25 cellular contexts compared by ENCODE assay signal in genomic region chr9:126818482-126818881, GRCh38.
"Had no signal": no experiment of that assay in that cellular context is flagged by ENCODE, and none has a peak within 500 bp of the region (broad histone marks: within the 10 kb centered on the region; RNA-seq: fewer than 3 reads in every experiment).

No MANE protein-coding gene starts in this region.

- H3K4me1 Mint-ChIP-seq: WTC11 had no signal

- H3K4me3 Mint-ChIP-seq: activated CD4-positive, alpha-beta memory T cell treated with anti-CD3 and anti-CD28 coated beads for 36 hours; activated naive CD8-positive, alpha-beta T cell treated with anti-CD3 and anti-CD28 coated beads, Interleukin-2, amount 10 ng/mL, durations not matched to agents 7 days and 5 days; activated T-cell treated with anti-CD3 and anti-CD28 coated beads, Interleukin-2, amount 50 U/mL, for 4 hours; T-helper 1 cell treated with Interleukin-12 subunit alpha and Interleukin-12 subunit beta and Interleukin-4 antibody, amounts not matched to agents 30 μg/mL and 1 μg/mL, for 36 hours; WTC11 had no signal

- H3K4me1 ChIP-seq: body of pancreas had no signal

- H3K27ac ChIP-seq: ascending aorta, body of pancreas, KMS-11, PC-9 had no signal

- H2AFZ ChIP-seq: PC-9 had no signal

- FAIRE-seq: bronchial epithelial cell had no signal

- ATAC-seq: activated T-cell treated with anti-CD3 and anti-CD28 coated beads, Interleukin-2, amount 50 U/mL, for 4 hours; body of pancreas; WTC11 had no signal

- H3K9me3 ChIP-seq: body of pancreas had no signal

- H3K9ac ChIP-seq: KMS-11 had no signal

- H3K4me2 ChIP-seq: KMS-11, PC-9 had no signal

- H3K27ac Mint-ChIP-seq: activated CD4-positive, alpha-beta memory T cell treated with anti-CD3 and anti-CD28 coated beads for 36 hours; activated naive CD8-positive, alpha-beta T cell treated with anti-CD3 and anti-CD28 coated beads, Interleukin-2, amount 10 ng/mL, durations not matched to agents 7 days and 5 days; T-helper 1 cell treated with Interleukin-12 subunit alpha and Interleukin-12 subunit beta and Interleukin-4 antibody, amounts not matched to agents 30 μg/mL and 1 μg/mL, for 36 hours; WTC11 had no signal

- DNase-seq: activated CD4-positive, alpha-beta memory T cell treated with anti-CD3 and anti-CD28 coated beads for 36 hours; activated CD4-positive, alpha-beta T cell treated with anti-CD3 and anti-CD28 coated beads for 48 hours; activated CD4-positive, CD25-positive, alpha-beta regulatory T cell treated with anti-CD3 and anti-CD28 coated beads, Interleukin-2, amount 50 U/mL, for 72 hours; activated CD8-positive, alpha-beta memory T cell treated with anti-CD3 and anti-CD28 coated beads for 24 hours; activated effector memory CD4-positive, alpha-beta T cell treated with anti-CD3 and anti-CD28 coated beads, Interleukin-2, amount 50 U/mL, for 16 hours; activated naive CD4-positive, alpha-beta T cell treated with Interleukin-2 at 50 U/mL for 16 hours; activated naive CD8-positive, alpha-beta T cell treated with anti-CD3 and anti-CD28 coated beads, Interleukin-2, amount 10 ng/mL, durations not matched to agents 7 days and 5 days; activated T-cell treated with anti-CD3 and anti-CD28 coated beads, Interleukin-2, amount 50 U/mL, for 4 hours; amniotic stem cell; body of pancreas; central memory CD4-positive, alpha-beta T cell; NCI-H1092 treated with DMSO at 0.1 percent for 48 hours; NCI-H1417 treated with DMSO at 0.1 percent for 48 hours; NCI-H1694; NCI-H2029; NCI-H446; NCI-H524; PC-9; SHP77 treated with DMSO at 0.1 percent for 48 hours; T-helper 9 cell had no signal

- H3K4me3 ChIP-seq: ascending aorta, body of pancreas, PC-9 had no signal

- H3K27me3 Mint-ChIP-seq: activated CD4-positive, alpha-beta memory T cell treated with anti-CD3 and anti-CD28 coated beads for 36 hours; activated naive CD8-positive, alpha-beta T cell treated with anti-CD3 and anti-CD28 coated beads, Interleukin-2, amount 10 ng/mL, durations not matched to agents 7 days and 5 days had no signal

- H3K27me3 ChIP-seq: ascending aorta, body of pancreas had no signal
